In the genomic region with DNA sequence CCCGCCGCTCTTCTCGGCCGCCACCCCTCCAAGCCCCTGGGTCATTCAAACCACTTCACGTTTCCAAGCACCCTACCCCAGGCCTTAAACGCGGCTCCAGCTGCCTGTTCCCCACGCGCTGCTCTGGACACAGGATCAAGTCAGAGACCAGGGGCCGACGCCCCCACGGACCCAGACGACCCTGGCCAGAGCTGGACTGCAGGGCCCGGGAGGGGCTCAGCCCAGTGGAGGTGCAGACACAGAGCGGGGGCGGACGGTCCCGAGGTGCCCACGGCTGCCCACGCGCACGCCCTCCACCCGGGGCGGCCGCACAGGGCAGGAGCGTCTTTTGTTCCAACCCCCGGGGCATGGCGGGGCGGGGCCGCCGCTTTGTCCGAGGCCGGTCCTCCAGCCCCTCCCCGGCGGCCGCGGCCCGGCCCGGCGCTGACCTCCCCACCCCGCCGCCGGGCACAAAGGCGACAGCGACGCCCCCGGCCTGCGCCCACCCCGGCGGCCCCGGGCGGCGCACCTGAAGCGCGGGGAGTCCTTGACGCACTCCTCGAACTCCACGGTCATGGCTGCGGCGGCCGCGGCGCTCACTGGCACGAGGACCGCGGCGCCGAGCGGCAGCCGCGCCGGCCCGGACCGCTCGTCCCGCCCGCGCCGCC, we compare ENCODE assay signal across 8 cellular contexts.
A peak's percentile ranks its signal among the peaks of the same experiment; 100 is the strongest.
DNase-seq lines count a peak whose midpoint lies in the region; ATAC-seq and FAIRE-seq lines count a peak whose summit lies in the region.

No MANE protein-coding gene starts in this region.

- FAIRE-seq in urothelium cell line (lab: Jason Lieb, UNC): no peak

- ATAC-seq in HG03432 (IDR thresholded peaks at IDR 0.05; ENCODE audit: unreplicated experiment): peak; percentile 4
- no peak for ATAC-seq in activated naive CD8-positive, alpha-beta T cell treated with anti-CD3 and anti-CD28 coated beads, Interleukin-2, amount 50 U/mL, for 24 hours
- peak; percentile 1 to 3 for ATAC-seq in stimulated activated naive B cell treated with anti-CD40 and anti-IgM and Interleukin-4, amounts not matched to agents 10 μg/mL and 1 μg/mL and 100 μg/mL, for 72 hours (replicated peaks)

- H3K9me3 ChIP-seq in iPS-15b (ENCODE audit: control insufficient read depth, insufficient read depth, low read length): no peaks in the 10 kb centered on the region

- H3K4me3 ChIP-seq in iPS-15b (ENCODE audit: low read depth, low read length): peak overlapping the region; percentile 64

- H3K27me3 Mint-ChIP-seq in activated naive CD8-positive, alpha-beta T cell treated with anti-CD3 and anti-CD28 coated beads, Interleukin-2, amount 50 U/mL, for 24 hours: no peaks in the 10 kb centered on the region
- no peaks in the 10 kb centered on the region for H3K27me3 Mint-ChIP-seq in stimulated activated naive B cell treated with anti-CD40 and anti-IgM and Interleukin-4, amounts not matched to agents 10 μg/mL and 1 μg/mL and 100 μg/mL, for 72 hours

- H3K4me3 Mint-ChIP-seq in activated naive CD8-positive, alpha-beta T cell treated with anti-CD3 and anti-CD28 coated beads, Interleukin-2, amount 50 U/mL, for 24 hours: peak overlapping the region; percentile 83
- peak overlapping the region; percentile 82 to 89 for H3K4me3 Mint-ChIP-seq in stimulated activated naive B cell treated with anti-CD40 and anti-IgM and Interleukin-4, amounts not matched to agents 10 μg/mL and 1 μg/mL and 100 μg/mL, for 72 hours

- H3K4me1 ChIP-seq in iPS-15b (ENCODE audit: control insufficient read depth, insufficient read depth, low read length): peaks cover 7% of the 10 kb centered on the region

- H3K36me3 Mint-ChIP-seq in activated naive CD8-positive, alpha-beta T cell treated with anti-CD3 and anti-CD28 coated beads, Interleukin-2, amount 50 U/mL, for 24 hours (ENCODE audit: low read depth): no peaks in the 10 kb centered on the region
- H3K36me3 Mint-ChIP-seq in stimulated activated naive B cell treated with anti-CD40 and anti-IgM and Interleukin-4, amounts not matched to agents 10 μg/mL and 1 μg/mL and 100 μg/mL, for 72 hours: peaks cover 0 to 5% of the 10 kb centered on the region in 2 donors

- H3K4me1 Mint-ChIP-seq in activated naive CD8-positive, alpha-beta T cell treated with anti-CD3 and anti-CD28 coated beads, Interleukin-2, amount 50 U/mL, for 24 hours: peaks cover 23% of the 10 kb centered on the region
- H3K4me1 Mint-ChIP-seq in stimulated activated naive B cell treated with anti-CD40 and anti-IgM and Interleukin-4, amounts not matched to agents 10 μg/mL and 1 μg/mL and 100 μg/mL, for 72 hours: peaks cover 32 to 45% of the 10 kb centered on the region in 2 donors

- H3K36me3 ChIP-seq in iPS-15b (ENCODE audit: control insufficient read depth, insufficient read depth, low read length): peaks cover 28% of the 10 kb centered on the region

- DNase-seq in activated effector memory CD4-positive, alpha-beta T cell treated with anti-CD3 and anti-CD28 coated beads, Interleukin-2, amount 50 U/mL, for 16 hours: peak; percentile 75
- no peak for DNase-seq in activated effector memory CD4-positive, alpha-beta T cell treated with Interleukin-2 at 50 U/mL for 16 hours
- DNase-seq in activated naive CD8-positive, alpha-beta T cell treated with anti-CD3 and anti-CD28 coated beads, Interleukin-2, amount 50 U/mL, for 24 hours: no peak
- peak; percentile 27 for DNase-seq in stimulated activated naive B cell treated with anti-CD40 and anti-IgM and Interleukin-4, amounts not matched to agents 10 μg/mL and 1 μg/mL and 100 μg/mL, for 72 hours
- no peak for DNase-seq in urothelium cell line (ENCODE audit: low spot score)
- DNase-seq in NK-92 treated with Interleukin-12 subunit alpha and Interleukin-12 subunit beta, amount 100 ng/mL, for 24 hours (lab: John Stamatoyannopoulos, UW): no peak

- H3K27ac Mint-ChIP-seq in activated naive CD8-positive, alpha-beta T cell treated with anti-CD3 and anti-CD28 coated beads, Interleukin-2, amount 50 U/mL, for 24 hours: peak overlapping the region; percentile 42
- peak overlapping the region; percentile 73 for H3K27ac Mint-ChIP-seq in stimulated activated naive B cell treated with anti-CD40 and anti-IgM and Interleukin-4, amounts not matched to agents 10 μg/mL and 1 μg/mL and 100 μg/mL, for 72 hours

- no peaks in the 10 kb centered on the region for H3K27me3 ChIP-seq in iPS-15b (ENCODE audit: control insufficient read depth, insufficient read depth, low read length)

- no peaks in the 10 kb centered on the region for H3K9me3 Mint-ChIP-seq in activated naive CD8-positive, alpha-beta T cell treated with anti-CD3 and anti-CD28 coated beads, Interleukin-2, amount 50 U/mL, for 24 hours
- H3K9me3 Mint-ChIP-seq in stimulated activated naive B cell treated with anti-CD40 and anti-IgM and Interleukin-4, amounts not matched to agents 10 μg/mL and 1 μg/mL and 100 μg/mL, for 72 hours: no peaks in the 10 kb centered on the region

- no peak overlapping the region for H3K9ac ChIP-seq in iPS-15b (ENCODE audit: low read depth, low read length)

Comparison
In these comparisons a context has a peak if more than half of its experiments do, and no peak if none do; other contexts are left out.
1. DNase-seq: peak in activated effector memory CD4-positive, alpha-beta T cell treated with anti-CD3 and anti-CD28 coated beads, Interleukin-2, amount 50 U/mL, for 16 hours (single experiment) and stimulated activated naive B cell treated with anti-CD40 and anti-IgM and Interleukin-4, amounts not matched to agents 10 μg/mL and 1 μg/mL and 100 μg/mL, for 72 hours (single experiment); none in activated effector memory CD4-positive, alpha-beta T cell treated with Interleukin-2 at 50 U/mL for 16 hours (single experiment), activated naive CD8-positive, alpha-beta T cell treated with anti-CD3 and anti-CD28 coated beads, Interleukin-2, amount 50 U/mL, for 24 hours (single experiment), urothelium cell line (single experiment) and NK-92 treated with Interleukin-12 subunit alpha and Interleukin-12 subunit beta, amount 100 ng/mL, for 24 hours (single experiment).